In the genomic region with DNA sequence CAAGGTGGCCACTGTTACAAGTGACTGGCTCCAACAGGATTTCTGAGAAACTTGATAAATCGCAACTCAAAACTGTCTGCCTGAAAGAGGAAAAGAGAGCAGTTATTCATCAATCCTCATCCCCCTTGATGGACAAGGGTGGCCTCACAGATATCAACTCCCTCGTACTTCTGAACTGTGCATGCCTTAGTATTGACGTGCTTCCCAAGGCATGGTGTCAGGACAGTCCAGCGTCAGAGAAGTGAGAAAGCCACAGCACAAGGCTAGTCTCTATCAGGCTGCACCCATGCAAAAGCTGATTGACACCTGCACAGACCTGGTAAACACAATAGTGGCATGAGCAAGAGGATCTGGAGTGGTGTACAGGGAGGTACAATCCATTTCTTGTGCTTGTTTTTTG, we compare ENCODE assay signal across 23 cellular contexts.
DNase-seq lines count a peak whose midpoint lies in the region; ATAC-seq, FAIRE-seq and TF ChIP-seq lines count a peak whose summit lies in the region.
"Had no signal": no experiment of that assay in that cellular context is flagged by ENCODE, and none has a peak within 500 bp of the region (broad histone marks: within the 10 kb centered on the region; RNA-seq: fewer than 3 reads in every experiment).

No MANE protein-coding gene starts in this region.

- peaks cover 11% of the 10 kb centered on the region for H3K4me1 Mint-ChIP-seq in nephron progenitor cell
- H3K4me1 Mint-ChIP-seq: B cell had no signal

- H3K27ac Mint-ChIP-seq in nephron progenitor cell: peak overlapping the region; percentile 23
- H3K27ac Mint-ChIP-seq: B cell; CD4-positive, alpha-beta T cell; CD8-positive, alpha-beta T cell had no signal

- no peak overlapping the region for H3K4me2 ChIP-seq in HepG2 (ENCODE audit: low read depth, low read length)
- H3K4me2 ChIP-seq: A549; BLaER1 treated with 17β-estradiol and CSF1 and Interleukin-3, amounts not matched to agents 10 nM and 100 nM had no signal

- H3K9me3 ChIP-seq in right cardiac atrium (ENCODE audit: control insufficient read depth, low read length): no peaks in the 10 kb centered on the region
- H3K9me3 ChIP-seq in HepG2 (ENCODE audit: low read length): no peaks in the 10 kb centered on the region
- H3K9me3 ChIP-seq: A549; BLaER1 treated with 17β-estradiol and CSF1 and Interleukin-3, amounts not matched to agents 10 nM and 100 nM; Caco-2 had no signal

- H3K36me3 ChIP-seq in bronchial epithelial cell (ENCODE audit: control insufficient read depth, insufficient read depth, low read length) (no peaks in the 10 kb centered on the region), HepG2 (replicated peaks in 1 of 2; ENCODE audit: control insufficient read depth in 1 of 2, insufficient read depth in 2 of 2, low read length in 2 of 2) (no peaks in the 10 kb centered on the region)
- H3K36me3 ChIP-seq: BLaER1 treated with 17β-estradiol and CSF1 and Interleukin-3, amounts not matched to agents 10 nM and 100 nM had no signal

- no peaks in the 10 kb centered on the region for H3K9me3 Mint-ChIP-seq in nephron progenitor cell
- H3K9me3 Mint-ChIP-seq: CD4-positive, alpha-beta T cell; CD8-positive, alpha-beta T cell had no signal

- no peaks in the 10 kb centered on the region for H3K36me3 Mint-ChIP-seq in nephron progenitor cell (ENCODE audit: low read depth)
- H3K36me3 Mint-ChIP-seq: CD8-positive, alpha-beta T cell had no signal

- ATAC-seq in right cardiac atrium: peak; percentile 28 to 40
- ATAC-seq in HepG2: no peak
- ATAC-seq: A549; CD8-positive, alpha-beta T cell had no signal

- no peak overlapping the region for H3K9ac ChIP-seq in HepG2 (ENCODE audit: insufficient read depth, low read depth, low read length)
- H3K9ac ChIP-seq: BLaER1 treated with 17β-estradiol and CSF1 and Interleukin-3, amounts not matched to agents 10 nM and 100 nM had no signal

- in situ Hi-C loops in HepG2 (cut with HindIII; ENCODE audit: extremely low pct_ligation_motif_present, low pct_unique_long_range_greater_than_20kb): no loop called here

- H4K20me1 ChIP-seq in HepG2 (ENCODE audit: insufficient read depth, low read length): no peaks in the 10 kb centered on the region
- H4K20me1 ChIP-seq: BLaER1 treated with 17β-estradiol and CSF1 and Interleukin-3, amounts not matched to agents 10 nM and 100 nM had no signal

- TF ChIP-seq CTCF in bronchial epithelial cell (IDR thresholded peaks at IDR 0.05; ENCODE audit: insufficient read depth, low read length, severe bottlenecking): no peak
- TF ChIP-seq CTCF in nephron progenitor cell (IDR thresholded peaks at IDR 0.05): no peak
- TF ChIP-seq CTCF in HepG2 (CRISPR knock-in tag; IDR thresholded peaks at IDR 0.05): no peak

- WGBS in right cardiac atrium: 56% methylated on average over 4 of the region's 4 CpGs
- WGBS in HepG2 (ENCODE audit: low lambda C conversion rate): 0% methylated on average over 2 of the region's 4 CpGs

- no peak overlapping the region for H2AFZ ChIP-seq in HepG2 (ENCODE audit: low read length)

- no peak overlapping the region for H3K4me3 Mint-ChIP-seq in nephron progenitor cell
- H3K4me3 Mint-ChIP-seq: B cell; CD4-positive, alpha-beta T cell; CD8-positive, alpha-beta T cell had no signal

- TF ChIP-seq RAD21 in HepG2 (CRISPR knock-in tag; IDR thresholded peaks at IDR 0.05): no peak

- intact Hi-C loops in right cardiac atrium (cut with DNase I): no loop called here
- intact Hi-C loops in cardiac septum (cut with DNase I): no loop called here
- intact Hi-C loops in HepG2 (cut with micrococcal nuclease; ENCODE audit: unreplicated experiment): no loop called here

- no peak overlapping the region for H3K4me3 ChIP-seq in right cardiac atrium (ENCODE audit: low read length)
- no peak overlapping the region for H3K4me3 ChIP-seq in bronchial epithelial cell (ENCODE audit: low read depth, low read length)
- no peak overlapping the region for H3K4me3 ChIP-seq in HepG2 (replicated peaks in 1 of 3; ENCODE audit: insufficient read depth in 1 of 3, low read depth in 2 of 3, low read length in 3 of 3)
- H3K4me3 ChIP-seq: A549; BLaER1 treated with 17β-estradiol and CSF1 and Interleukin-3, amounts not matched to agents 10 nM and 100 nM had no signal

- no peaks in the 10 kb centered on the region for H3K27me3 ChIP-seq in right cardiac atrium (ENCODE audit: control insufficient read depth, insufficient read depth)
- H3K27me3 ChIP-seq in bronchial epithelial cell (ENCODE audit: control insufficient read depth, insufficient read depth, low read length): peaks cover 2% of the 10 kb centered on the region
- no peaks in the 10 kb centered on the region for H3K27me3 ChIP-seq in HepG2 (ENCODE audit: control insufficient read depth in 1 of 2, insufficient read depth in 2 of 2, low read length in 2 of 2)
- H3K27me3 ChIP-seq: BLaER1 treated with 17β-estradiol and CSF1 and Interleukin-3, amounts not matched to agents 10 nM and 100 nM had no signal

- peaks cover 4% of the 10 kb centered on the region for H3K27me3 Mint-ChIP-seq in nephron progenitor cell (ENCODE audit: low read depth, poor library complexity)
- H3K27me3 Mint-ChIP-seq: B cell had no signal

- POLR2A ChIA-PET in HepG2 (lab: Yijun Ruan, JAX): no interaction called here

- H3K27ac ChIP-seq in right cardiac atrium (ENCODE audit: low read length): no peak overlapping the region
- H3K27ac ChIP-seq in HepG2 (ENCODE audit: extremely low read length, insufficient read depth, low read length): no peak overlapping the region
- H3K27ac ChIP-seq: A549; BLaER1 treated with 17β-estradiol and CSF1 and Interleukin-3, amounts not matched to agents 10 nM and 100 nM; C4-2B had no signal

- CTCF ChIA-PET in HepG2 (lab: Yijun Ruan, JAX; ENCODE audit: low intra/inter-chr PET ratio, low total read pairs): no interaction called here

- FAIRE-seq in bronchial epithelial cell (lab: Jason Lieb, UNC) (peak; percentile 50), urothelium cell line (lab: Jason Lieb, UNC) (peak; percentile 91), HepG2 (lab: Jason Lieb, UNC) (no peak)
- FAIRE-seq: A549, D721Med, G401.6, GM12891, GM19239 had no signal

- no peak for TF ChIP-seq POLR2A in HepG2 (IDR thresholded peaks at IDR 0.05; ENCODE audit: insufficient read depth in 1 of 2, low read depth in 2 of 2, low read length in 2 of 2)

- H3K79me2 ChIP-seq in HepG2 (ENCODE audit: insufficient read depth, low read length): no peaks in the 10 kb centered on the region

- H3K4me1 ChIP-seq in right cardiac atrium (ENCODE audit: control insufficient read depth, insufficient read depth, low read length): peaks cover 2% of the 10 kb centered on the region
- H3K4me1 ChIP-seq in HepG2 (ENCODE audit: insufficient read depth, low read length): no peaks in the 10 kb centered on the region
- H3K4me1 ChIP-seq: A549; BLaER1 treated with 17β-estradiol and CSF1 and Interleukin-3, amounts not matched to agents 10 nM and 100 nM; Caco-2 had no signal

- no TSS peak for BruUV-seq in HepG2 (replicated peaks; lab: Mats Ljungman, UMichigan)

- TF ChIP-seq EP300 in HepG2 (IDR thresholded peaks at IDR 0.05; ENCODE audit: low read depth in 2 of 2, low read length in 2 of 2): no peak
- TF ChIP-seq EP300 in HepG2 (CRISPR knock-in tag; IDR thresholded peaks at IDR 0.05; ENCODE audit: borderline replicate concordance): no peak

- DNase-seq in right cardiac atrium (no peak), cardiac septum (ENCODE audit: low spot score) (no peak), bronchial epithelial cell (ENCODE audit: low read depth) (no peak), nephron progenitor cell (no peak), urothelium cell line (ENCODE audit: low spot score) (no peak), 8988T (no peak), HepG2 (ENCODE audit: low spot score) (no peak)
- DNase-seq in activated T-cell treated with anti-CD3 and anti-CD28 coated beads, Interleukin-2, amount 50 U/mL, for 1 hour: no peak
- DNase-seq: AML-193; Caco-2; Calu3; CD4-positive, alpha-beta T cell; CD8-positive, alpha-beta T cell; DMS79 treated with DMSO at 0.1 percent for 48 hours; GF-D8 had no signal

TF ChIP-seq in HepG2, 621 proteins besides CTCF, POLR2A, EP300 and RAD21 (continues in another document):
- TF ChIP-seq ZNF569 (CRISPR knock-in tag; IDR thresholded peaks at IDR 0.05; ENCODE audit: borderline replicate concordance): no peak
- TF ChIP-seq HDAC1 (CRISPR knock-in tag; IDR thresholded peaks at IDR 0.05): no peak
- TF ChIP-seq JARID2 (CRISPR knock-in tag; IDR thresholded peaks at IDR 0.05; ENCODE audit: insufficient replicate concordance): no peak
- no peak for TF ChIP-seq ZSCAN22 (CRISPR knock-in tag; IDR thresholded peaks at IDR 0.05)
- no peak for TF ChIP-seq ARNTL (CRISPR knock-in tag; IDR thresholded peaks at IDR 0.05)
- TF ChIP-seq U2AF2 (IDR thresholded peaks at IDR 0.05; ENCODE audit: low read depth, low read length): no peak
- TF ChIP-seq ZNF205 (CRISPR knock-in tag; IDR thresholded peaks at IDR 0.05): no peak
- no peak for TF ChIP-seq EHMT2 (IDR thresholded peaks at IDR 0.05; ENCODE audit: borderline replicate concordance, low read depth, low read length)
- TF ChIP-seq ZNF878 (CRISPR knock-in tag; IDR thresholded peaks at IDR 0.05): no peak
- no peak for TF ChIP-seq ZXDC (CRISPR knock-in tag; IDR thresholded peaks at IDR 0.05)
